1 cellular context compared by ENCODE assay signal in the genomic region with DNA sequence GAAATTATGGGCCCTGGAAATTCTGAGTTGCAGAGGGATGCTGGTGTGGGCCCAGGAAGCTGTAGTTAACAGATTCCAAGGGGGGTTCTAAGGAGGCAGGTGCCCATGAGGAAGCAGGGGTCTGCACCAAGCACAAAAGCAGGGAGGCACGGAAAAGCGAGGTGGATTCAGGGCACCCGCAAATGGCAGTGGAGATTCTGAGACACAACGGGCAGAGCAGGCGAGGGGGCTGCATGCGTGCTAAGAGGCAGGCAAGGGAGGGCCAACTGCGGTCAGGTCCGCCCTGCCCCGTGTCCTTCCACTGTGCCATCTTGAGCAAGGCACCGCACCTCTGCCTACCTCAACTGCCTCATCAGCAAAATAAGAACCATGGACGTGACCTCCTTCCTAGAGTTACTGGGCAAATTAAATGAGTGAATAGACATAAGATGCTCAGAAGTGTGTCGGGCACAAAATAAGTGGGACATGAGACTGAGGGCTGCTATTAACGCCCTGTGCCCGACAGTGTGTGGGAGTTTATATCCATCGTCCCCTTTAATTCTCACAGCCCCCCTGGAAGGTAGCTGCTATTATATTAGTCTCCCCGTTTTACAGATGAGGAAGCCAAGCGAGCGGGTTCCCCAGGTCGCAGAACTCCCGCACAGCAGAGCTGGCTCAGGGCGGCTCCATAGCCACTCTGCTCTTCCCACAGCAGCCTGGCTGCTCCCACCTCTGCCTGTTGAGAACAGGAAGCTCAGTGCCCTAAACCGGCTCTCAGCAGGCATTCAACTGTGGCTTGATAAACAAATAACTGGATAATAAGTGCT.
TF ChIP-seq lines count a peak whose summit lies in the region.

No MANE protein-coding gene starts in this region.

TF ChIP-seq in WTC11, 78 proteins besides CTCF, POLR2A, EP300 and RAD21 (continued from another document):
- TF ChIP-seq, protein P1, sequence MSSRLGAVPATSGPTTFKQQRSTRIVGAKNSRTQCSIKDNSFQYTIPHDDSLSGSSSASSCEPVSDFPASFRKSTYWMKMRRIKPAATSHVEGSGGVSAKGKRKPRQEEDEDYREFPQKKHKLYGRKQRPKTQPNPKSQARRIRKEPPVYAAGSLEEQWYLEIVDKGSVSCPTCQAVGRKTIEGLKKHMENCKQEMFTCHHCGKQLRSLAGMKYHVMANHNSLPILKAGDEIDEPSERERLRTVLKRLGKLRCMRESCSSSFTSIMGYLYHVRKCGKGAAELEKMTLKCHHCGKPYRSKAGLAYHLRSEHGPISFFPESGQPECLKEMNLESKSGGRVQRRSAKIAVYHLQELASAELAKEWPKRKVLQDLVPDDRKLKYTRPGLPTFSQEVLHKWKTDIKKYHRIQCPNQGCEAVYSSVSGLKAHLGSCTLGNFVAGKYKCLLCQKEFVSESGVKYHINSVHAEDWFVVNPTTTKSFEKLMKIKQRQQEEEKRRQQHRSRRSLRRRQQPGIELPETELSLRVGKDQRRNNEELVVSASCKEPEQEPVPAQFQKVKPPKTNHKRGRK (CRISPR knock-in tag; IDR thresholded peaks at IDR 0.05; ENCODE audit: borderline replicate concordance) = no peak
- TF ChIP-seq FOXK1 (CRISPR knock-in tag; IDR thresholded peaks at IDR 0.05) (no peak), ARID4B (CRISPR knock-in tag; IDR thresholded peaks at IDR 0.05; ENCODE audit: borderline replicate concordance) (no peak)
TF ChIP-seq in WTC11: peak in this region for 0.
